In genomic region chr7:48337012-48337621, GRCh38 we compare ENCODE assay signal across 8 cellular contexts.
DNase-seq lines count a peak whose midpoint lies in the region; ATAC-seq, FAIRE-seq and TF ChIP-seq lines count a peak whose summit lies in the region.

No MANE protein-coding gene starts in this region.

- DNase-seq in D721Med (ENCODE audit: insufficient read length, low spot score): no peak
- peak; percentile 63 for DNase-seq in HT-29 (ENCODE audit: low spot score)
- DNase-seq in WTC11 (ENCODE audit: low spot score): peak; percentile 45
- DNase-seq in occipital lobe (lab: John Stamatoyannopoulos, UW): no peak
- DNase-seq in spleen: no peak

- peaks cover 8% of the 10 kb centered on the region for H3K4me1 Mint-ChIP-seq in WTC11

- H3K4me1 ChIP-seq in liver (ENCODE audit: control insufficient read depth in 4 of 4, insufficient read depth in 4 of 4, low read length in 3 of 4): no peaks in the 10 kb centered on the region
- no peaks in the 10 kb centered on the region for H3K4me1 ChIP-seq in spleen

- ATAC-seq in WTC11 (peak; percentile 93), GM19035 (IDR thresholded peaks at IDR 0.05; ENCODE audit: unreplicated experiment) (no peak), HG02571 (IDR thresholded peaks at IDR 0.05; ENCODE audit: unreplicated experiment) (no peak)

- intact Hi-C loops in spleen (cut with DNase I; ENCODE audit: low total_unique reads): no loop called here

- H3K27me3 ChIP-seq in liver (ENCODE audit: control insufficient read depth in 4 of 4, insufficient read depth in 4 of 4, low read length in 3 of 4) (peaks cover 0 to 1% (median 0%) of the 10 kb centered on the region in 4 donors), spleen (replicated peaks in 1 of 7) (no peaks in the 10 kb centered on the region)

- no peak overlapping the region for H3K27ac ChIP-seq in liver (ENCODE audit: low read depth in 1 of 2, low read length in 2 of 2)
- H3K27ac ChIP-seq in spleen: no peak overlapping the region

- H3K4me3 Mint-ChIP-seq in WTC11: no peak overlapping the region

- no peaks in the 10 kb centered on the region for H3K36me3 Mint-ChIP-seq in WTC11

- peak; percentile 28 for TF ChIP-seq CTCF in D721Med (IDR thresholded peaks at IDR 0.05; ENCODE audit: insufficient read depth, missing control alignments)
- TF ChIP-seq CTCF in WTC11 (IDR thresholded peaks at IDR 0.05): peak; percentile 31; the same call in 1 of the 2 replicates
- TF ChIP-seq CTCF in liver (IDR thresholded peaks at IDR 0.05; ENCODE audit: low read depth, low read length, missing input control): peak; percentile 24
- TF ChIP-seq CTCF in spleen (IDR thresholded peaks at IDR 0.05 in 8 of 11, conservative IDR thresholded peaks at IDR 0.05 in 3 of 11): peak in 4 of 11 experiments; percentile 11 to 43 (median 33)

- no peaks in the 10 kb centered on the region for H3K9me3 Mint-ChIP-seq in WTC11

- H3K27ac Mint-ChIP-seq in WTC11: no peak overlapping the region

- CTCF ChIA-PET in WTC11 (lab: Charles Lee): interaction anchor here (0.6 to 1.5 kb wide), 10 partner anchors 9 to 1440 kb away, joined by 3 to 6 read pairs (median 3); no protein-coding TSS in a partner anchor

- no peak overlapping the region for H3K4me3 ChIP-seq in liver (ENCODE audit: low read depth in 1 of 3, low read length in 3 of 3)
- H3K4me3 ChIP-seq in spleen: no peak overlapping the region

- no peaks in the 10 kb centered on the region for H3K27me3 Mint-ChIP-seq in WTC11 (ENCODE audit: low read depth)

- WGBS in liver: 62% methylated on average over 5 of the region's 5 CpGs
- WGBS in spleen, 5 donors: 64 to 78% (median 75%) methylated on average over 5 of the region's 5 CpGs

- H3K9ac ChIP-seq in liver (ENCODE audit: low read depth in 1 of 2, low read length in 2 of 2): no peak overlapping the region

- no peak for TF ChIP-seq POLR2A in spleen (IDR thresholded peaks at IDR 0.05)

- no peaks in the 10 kb centered on the region for H3K36me3 ChIP-seq in liver (ENCODE audit: control insufficient read depth in 4 of 4, insufficient read depth in 3 of 4, low read depth in 1 of 4, low read length in 3 of 4)
- H3K36me3 ChIP-seq in spleen: peaks cover 0 to 16% (median 0%) of the 10 kb centered on the region in 6 donors

- POLR2A ChIA-PET in WTC11 (lab: Charles Lee): interaction anchor here (0.6 kb wide), 1 partner anchor 114 kb away, joined by 9 read pairs; no protein-coding TSS in a partner anchor

- TF ChIP-seq RAD21 in liver (IDR thresholded peaks at IDR 0.05): peak; percentile 32 to 57

- no peaks in the 10 kb centered on the region for H3K9me3 ChIP-seq in liver (ENCODE audit: control insufficient read depth in 4 of 4, low read length in 3 of 4)
- no peaks in the 10 kb centered on the region for H3K9me3 ChIP-seq in spleen

- FAIRE-seq in D721Med (lab: Jason Lieb, UNC): no peak

TF ChIP-seq in WTC11, 78 proteins besides CTCF, POLR2A, EP300 and RAD21 (continues in another document):
- TF ChIP-seq NFATC4 (CRISPR knock-in tag; IDR thresholded peaks at IDR 0.05): no peak
- no peak for TF ChIP-seq RELA (CRISPR knock-in tag; IDR thresholded peaks at IDR 0.05; ENCODE audit: borderline replicate concordance)
- TF ChIP-seq, protein P1, sequence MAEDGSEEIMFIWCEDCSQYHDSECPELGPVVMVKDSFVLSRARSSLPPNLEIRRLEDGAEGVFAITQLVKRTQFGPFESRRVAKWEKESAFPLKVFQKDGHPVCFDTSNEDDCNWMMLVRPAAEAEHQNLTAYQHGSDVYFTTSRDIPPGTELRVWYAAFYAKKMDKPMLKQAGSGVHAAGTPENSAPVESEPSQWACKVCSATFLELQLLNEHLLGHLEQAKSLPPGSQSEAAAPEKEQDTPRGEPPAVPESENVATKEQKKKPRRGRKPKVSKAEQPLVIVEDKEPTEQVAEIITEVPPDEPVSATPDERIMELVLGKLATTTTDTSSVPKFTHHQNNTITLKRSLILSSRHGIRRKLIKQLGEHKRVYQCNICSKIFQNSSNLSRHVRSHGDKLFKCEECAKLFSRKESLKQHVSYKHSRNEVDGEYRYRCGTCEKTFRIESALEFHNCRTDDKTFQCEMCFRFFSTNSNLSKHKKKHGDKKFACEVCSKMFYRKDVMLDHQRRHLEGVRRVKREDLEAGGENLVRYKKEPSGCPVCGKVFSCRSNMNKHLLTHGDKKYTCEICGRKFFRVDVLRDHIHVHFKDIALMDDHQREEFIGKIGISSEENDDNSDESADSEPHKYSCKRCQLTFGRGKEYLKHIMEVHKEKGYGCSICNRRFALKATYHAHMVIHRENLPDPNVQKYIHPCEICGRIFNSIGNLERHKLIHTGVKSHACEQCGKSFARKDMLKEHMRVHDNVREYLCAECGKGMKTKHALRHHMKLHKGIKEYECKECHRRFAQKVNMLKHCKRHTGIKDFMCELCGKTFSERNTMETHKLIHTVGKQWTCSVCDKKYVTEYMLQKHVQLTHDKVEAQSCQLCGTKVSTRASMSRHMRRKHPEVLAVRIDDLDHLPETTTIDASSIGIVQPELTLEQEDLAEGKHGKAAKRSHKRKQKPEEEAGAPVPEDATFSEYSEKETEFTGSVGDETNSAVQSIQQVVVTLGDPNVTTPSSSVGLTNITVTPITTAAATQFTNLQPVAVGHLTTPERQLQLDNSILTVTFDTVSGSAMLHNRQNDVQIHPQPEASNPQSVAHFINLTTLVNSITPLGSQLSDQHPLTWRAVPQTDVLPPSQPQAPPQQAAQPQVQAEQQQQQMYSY (CRISPR knock-in tag; IDR thresholded peaks at IDR 0.05): no peak
- TF ChIP-seq, protein P2, sequence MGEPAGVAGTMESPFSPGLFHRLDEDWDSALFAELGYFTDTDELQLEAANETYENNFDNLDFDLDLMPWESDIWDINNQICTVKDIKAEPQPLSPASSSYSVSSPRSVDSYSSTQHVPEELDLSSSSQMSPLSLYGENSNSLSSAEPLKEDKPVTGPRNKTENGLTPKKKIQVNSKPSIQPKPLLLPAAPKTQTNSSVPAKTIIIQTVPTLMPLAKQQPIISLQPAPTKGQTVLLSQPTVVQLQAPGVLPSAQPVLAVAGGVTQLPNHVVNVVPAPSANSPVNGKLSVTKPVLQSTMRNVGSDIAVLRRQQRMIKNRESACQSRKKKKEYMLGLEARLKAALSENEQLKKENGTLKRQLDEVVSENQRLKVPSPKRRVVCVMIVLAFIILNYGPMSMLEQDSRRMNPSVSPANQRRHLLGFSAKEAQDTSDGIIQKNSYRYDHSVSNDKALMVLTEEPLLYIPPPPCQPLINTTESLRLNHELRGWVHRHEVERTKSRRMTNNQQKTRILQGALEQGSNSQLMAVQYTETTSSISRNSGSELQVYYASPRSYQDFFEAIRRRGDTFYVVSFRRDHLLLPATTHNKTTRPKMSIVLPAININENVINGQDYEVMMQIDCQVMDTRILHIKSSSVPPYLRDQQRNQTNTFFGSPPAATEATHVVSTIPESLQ (CRISPR knock-in tag; IDR thresholded peaks at IDR 0.05): no peak

TF ChIP-seq in liver, 16 proteins besides CTCF, POLR2A, EP300 and RAD21:
- TF ChIP-seq, protein P3, sequence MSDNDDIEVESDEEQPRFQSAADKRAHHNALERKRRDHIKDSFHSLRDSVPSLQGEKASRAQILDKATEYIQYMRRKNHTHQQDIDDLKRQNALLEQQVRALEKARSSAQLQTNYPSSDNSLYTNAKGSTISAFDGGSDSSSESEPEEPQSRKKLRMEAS (IDR thresholded peaks at IDR 0.05): no peak
- TF ChIP-seq HNF4A (conservative IDR thresholded peaks at IDR 0.05) (no peak), HNF4G (IDR thresholded peaks at IDR 0.05) (no peak), EGR1 (IDR thresholded peaks at IDR 0.05; ENCODE audit: low read depth in 2 of 2) (no peak), ATF3 (IDR thresholded peaks at IDR 0.05) (no peak)

Comparison
In these comparisons a context has a peak if more than half of its experiments do, and no peak if none do; other contexts are left out.
1. DNase-seq: peak in HT-29 (single experiment) and WTC11 (single experiment); none in D721Med (single experiment), occipital lobe (single experiment) and spleen (single experiment).